1 cellular context compared by ENCODE assay signal in genomic region chr19:51508059-51508733, GRCh38.
A peak's percentile ranks its signal among the peaks of the same experiment; 100 is the strongest.
TF ChIP-seq lines count a peak whose summit lies in the region.

No MANE protein-coding gene starts in this region.

TF ChIP-seq in K562, 482 proteins besides CTCF, POLR2A, EP300 and RAD21 (continues in another document):
- TF ChIP-seq ETV1 (tag; conservative IDR thresholded peaks at IDR 0.05; ENCODE audit: low read depth) (peak; percentile 53; the same call in 1 of the 2 replicates), MYC (IDR thresholded peaks at IDR 0.05; ENCODE audit: low read depth, low read length) (peak; percentile 52; the same call in 1 of the 2 replicates), MYC (CRISPR knock-in tag; IDR thresholded peaks at IDR 0.05; ENCODE audit: borderline replicate concordance, low read depth) (no peak), CCNT2 (IDR thresholded peaks at IDR 0.05; ENCODE audit: borderline replicate concordance, extremely low read depth, insufficient read length, low read depth, low read length) (peak; percentile 86), RBM34 (IDR thresholded peaks at IDR 0.05; ENCODE audit: borderline replicate concordance, insufficient read depth, low read length) (no peak), GTF3C2 (IDR thresholded peaks at IDR 0.05; ENCODE audit: borderline replicate concordance, extremely low read depth, insufficient read length) (no peak), FOXA1 (IDR thresholded peaks at IDR 0.05; ENCODE audit: borderline replicate concordance) (no peak), MYBL2 (IDR thresholded peaks at IDR 0.05; ENCODE audit: low read depth) (no peak), MYBL2 (CRISPR knock-in tag; IDR thresholded peaks at IDR 0.05; ENCODE audit: borderline replicate concordance) (no peak), HMGN3 (IDR thresholded peaks at IDR 0.05; ENCODE audit: borderline replicate concordance, extremely low read depth, insufficient read length, low read depth, low read length) (peak; percentile 72), U2AF2 (optimal IDR thresholded peaks at IDR 0.05; ENCODE audit: low read depth, low read length) (no peak), SMAD2 (IDR thresholded peaks at IDR 0.05; ENCODE audit: low read depth, low read length) (no peak), ZNF197 (CRISPR knock-in tag; IDR thresholded peaks at IDR 0.05; ENCODE audit: low read depth) (peak; percentile 87; the same call in 1 of the 2 replicates), FOS (IDR thresholded peaks at IDR 0.05; ENCODE audit: extremely low read depth, insufficient read length) (no peak), ZBTB8A (IDR thresholded peaks at IDR 0.05; ENCODE audit: partially characterized antibody) (no peak), RFX5 (IDR thresholded peaks at IDR 0.05; ENCODE audit: low read depth, low read length) (no peak), HCFC1 (IDR thresholded peaks at IDR 0.05; ENCODE audit: low read depth, low read length) (no peak), FOXM1 (IDR thresholded peaks at IDR 0.05; ENCODE audit: low read depth) (peak; percentile 95), FOXM1 (CRISPR knock-in tag; IDR thresholded peaks at IDR 0.05; ENCODE audit: low read depth) (no peak), ZBTB33 (CRISPR knock-in tag; IDR thresholded peaks at IDR 0.05) (no peak), ZNF717 (CRISPR knock-in tag; IDR thresholded peaks at IDR 0.05) (no peak), FOXK1 (CRISPR knock-in tag; IDR thresholded peaks at IDR 0.05; ENCODE audit: borderline replicate concordance) (no peak), JUN (IDR thresholded peaks at IDR 0.05; ENCODE audit: borderline replicate concordance, low read depth, low read length) (0 out of 2 replicates have a peak, but pooled peaks have one; percentile 36), JUN (CRISPR knock-in tag; IDR thresholded peaks at IDR 0.05; ENCODE audit: borderline replicate concordance) (no peak), CREBBP (IDR thresholded peaks at IDR 0.05; ENCODE audit: low read depth, low read length) (no peak), NFATC3 (IDR thresholded peaks at IDR 0.05) (no peak), PATZ1 (CRISPR knock-in tag; IDR thresholded peaks at IDR 0.05; ENCODE audit: borderline replicate concordance) (no peak), MAX (CRISPR knock-in tag; IDR thresholded peaks at IDR 0.05) (no peak), ZFPM2 (CRISPR knock-in tag; IDR thresholded peaks at IDR 0.05) (no peak), ZBTB17 (CRISPR knock-in tag; IDR thresholded peaks at IDR 0.05) (no peak), KHSRP (IDR thresholded peaks at IDR 0.05) (peak; percentile 51; the same call in 1 of the 2 replicates), KLF13 (tag; IDR thresholded peaks at IDR 0.05; ENCODE audit: borderline replicate concordance, low read depth) (no peak), TCF15 (CRISPR knock-in tag; IDR thresholded peaks at IDR 0.05) (no peak), STAT6 (CRISPR knock-in tag; IDR thresholded peaks at IDR 0.05) (no peak), FOXP1 (CRISPR knock-in tag; IDR thresholded peaks at IDR 0.05) (no peak), NELFE (IDR thresholded peaks at IDR 0.05; ENCODE audit: insufficient read depth, insufficient read length) (no peak), CHD2 (IDR thresholded peaks at IDR 0.05; ENCODE audit: low read depth, low read length) (no peak), NCOR1 (IDR thresholded peaks at IDR 0.05) (peak; percentile 98), ZNF695 (CRISPR knock-in tag; IDR thresholded peaks at IDR 0.05) (no peak), ZNF77 (CRISPR knock-in tag; IDR thresholded peaks at IDR 0.05) (no peak)
- TF ChIP-seq, protein P1, sequence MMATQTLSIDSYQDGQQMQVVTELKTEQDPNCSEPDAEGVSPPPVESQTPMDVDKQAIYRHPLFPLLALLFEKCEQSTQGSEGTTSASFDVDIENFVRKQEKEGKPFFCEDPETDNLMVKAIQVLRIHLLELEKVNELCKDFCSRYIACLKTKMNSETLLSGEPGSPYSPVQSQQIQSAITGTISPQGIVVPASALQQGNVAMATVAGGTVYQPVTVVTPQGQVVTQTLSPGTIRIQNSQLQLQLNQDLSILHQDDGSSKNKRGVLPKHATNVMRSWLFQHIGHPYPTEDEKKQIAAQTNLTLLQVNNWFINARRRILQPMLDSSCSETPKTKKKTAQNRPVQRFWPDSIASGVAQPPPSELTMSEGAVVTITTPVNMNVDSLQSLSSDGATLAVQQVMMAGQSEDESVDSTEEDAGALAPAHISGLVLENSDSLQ (IDR thresholded peaks at IDR 0.05) = no peak
- TF ChIP-seq, protein P2, sequence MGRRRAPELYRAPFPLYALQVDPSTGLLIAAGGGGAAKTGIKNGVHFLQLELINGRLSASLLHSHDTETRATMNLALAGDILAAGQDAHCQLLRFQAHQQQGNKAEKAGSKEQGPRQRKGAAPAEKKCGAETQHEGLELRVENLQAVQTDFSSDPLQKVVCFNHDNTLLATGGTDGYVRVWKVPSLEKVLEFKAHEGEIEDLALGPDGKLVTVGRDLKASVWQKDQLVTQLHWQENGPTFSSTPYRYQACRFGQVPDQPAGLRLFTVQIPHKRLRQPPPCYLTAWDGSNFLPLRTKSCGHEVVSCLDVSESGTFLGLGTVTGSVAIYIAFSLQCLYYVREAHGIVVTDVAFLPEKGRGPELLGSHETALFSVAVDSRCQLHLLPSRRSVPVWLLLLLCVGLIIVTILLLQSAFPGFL (CRISPR knock-in tag; IDR thresholded peaks at IDR 0.05) = no peak
- TF ChIP-seq, protein P3, sequence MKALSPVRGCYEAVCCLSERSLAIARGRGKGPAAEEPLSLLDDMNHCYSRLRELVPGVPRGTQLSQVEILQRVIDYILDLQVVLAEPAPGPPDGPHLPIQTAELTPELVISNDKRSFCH (CRISPR knock-in tag; IDR thresholded peaks at IDR 0.05) = no peak
- TF ChIP-seq, protein P3 (tag; IDR thresholded peaks at IDR 0.05) = peak; percentile 83
- TF ChIP-seq, protein P4, sequence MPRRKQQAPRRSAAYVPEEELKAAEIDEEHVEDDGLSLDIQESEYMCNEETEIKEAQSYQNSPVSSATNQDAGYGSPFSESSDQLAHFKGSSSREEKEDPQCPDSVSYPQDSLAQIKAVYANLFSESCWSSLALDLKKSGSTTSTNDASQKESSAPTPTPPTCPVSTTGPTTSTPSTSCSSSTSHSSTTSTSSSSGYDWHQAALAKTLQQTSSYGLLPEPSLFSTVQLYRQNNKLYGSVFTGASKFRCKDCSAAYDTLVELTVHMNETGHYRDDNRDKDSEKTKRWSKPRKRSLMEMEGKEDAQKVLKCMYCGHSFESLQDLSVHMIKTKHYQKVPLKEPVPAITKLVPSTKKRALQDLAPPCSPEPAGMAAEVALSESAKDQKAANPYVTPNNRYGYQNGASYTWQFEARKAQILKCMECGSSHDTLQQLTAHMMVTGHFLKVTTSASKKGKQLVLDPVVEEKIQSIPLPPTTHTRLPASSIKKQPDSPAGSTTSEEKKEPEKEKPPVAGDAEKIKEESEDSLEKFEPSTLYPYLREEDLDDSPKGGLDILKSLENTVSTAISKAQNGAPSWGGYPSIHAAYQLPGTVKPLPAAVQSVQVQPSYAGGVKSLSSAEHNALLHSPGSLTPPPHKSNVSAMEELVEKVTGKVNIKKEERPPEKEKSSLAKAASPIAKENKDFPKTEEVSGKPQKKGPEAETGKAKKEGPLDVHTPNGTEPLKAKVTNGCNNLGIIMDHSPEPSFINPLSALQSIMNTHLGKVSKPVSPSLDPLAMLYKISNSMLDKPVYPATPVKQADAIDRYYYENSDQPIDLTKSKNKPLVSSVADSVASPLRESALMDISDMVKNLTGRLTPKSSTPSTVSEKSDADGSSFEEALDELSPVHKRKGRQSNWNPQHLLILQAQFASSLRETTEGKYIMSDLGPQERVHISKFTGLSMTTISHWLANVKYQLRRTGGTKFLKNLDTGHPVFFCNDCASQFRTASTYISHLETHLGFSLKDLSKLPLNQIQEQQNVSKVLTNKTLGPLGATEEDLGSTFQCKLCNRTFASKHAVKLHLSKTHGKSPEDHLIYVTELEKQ (CRISPR knock-in tag; IDR thresholded peaks at IDR 0.05) = no peak
- TF ChIP-seq, protein P5, sequence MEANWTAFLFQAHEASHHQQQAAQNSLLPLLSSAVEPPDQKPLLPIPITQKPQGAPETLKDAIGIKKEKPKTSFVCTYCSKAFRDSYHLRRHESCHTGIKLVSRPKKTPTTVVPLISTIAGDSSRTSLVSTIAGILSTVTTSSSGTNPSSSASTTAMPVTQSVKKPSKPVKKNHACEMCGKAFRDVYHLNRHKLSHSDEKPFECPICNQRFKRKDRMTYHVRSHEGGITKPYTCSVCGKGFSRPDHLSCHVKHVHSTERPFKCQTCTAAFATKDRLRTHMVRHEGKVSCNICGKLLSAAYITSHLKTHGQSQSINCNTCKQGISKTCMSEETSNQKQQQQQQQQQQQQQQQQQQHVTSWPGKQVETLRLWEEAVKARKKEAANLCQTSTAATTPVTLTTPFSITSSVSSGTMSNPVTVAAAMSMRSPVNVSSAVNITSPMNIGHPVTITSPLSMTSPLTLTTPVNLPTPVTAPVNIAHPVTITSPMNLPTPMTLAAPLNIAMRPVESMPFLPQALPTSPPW (CRISPR knock-in tag; IDR thresholded peaks at IDR 0.05) = peak; percentile 82
- TF ChIP-seq, protein P6, sequence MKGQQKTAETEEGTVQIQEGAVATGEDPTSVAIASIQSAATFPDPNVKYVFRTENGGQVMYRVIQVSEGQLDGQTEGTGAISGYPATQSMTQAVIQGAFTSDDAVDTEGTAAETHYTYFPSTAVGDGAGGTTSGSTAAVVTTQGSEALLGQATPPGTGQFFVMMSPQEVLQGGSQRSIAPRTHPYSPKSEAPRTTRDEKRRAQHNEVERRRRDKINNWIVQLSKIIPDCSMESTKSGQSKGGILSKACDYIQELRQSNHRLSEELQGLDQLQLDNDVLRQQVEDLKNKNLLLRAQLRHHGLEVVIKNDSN (CRISPR knock-in tag; IDR thresholded peaks at IDR 0.05) = no peak
